Comparison of ENCODE assay signal across 24 cellular contexts in genomic region chr6:3431994-3432393, GRCh38. TPM values are rescaled to one million over a fixed set of nuclear protein-coding genes. Genes with fewer than 3 reads are reported as not detected.
DNase-seq lines count a peak whose midpoint lies in the region; ATAC-seq lines count a peak whose summit lies in the region.
"Had no signal": no experiment of that assay in that cellular context is flagged by ENCODE, and none has a peak within 500 bp of the region (broad histone marks: within the 10 kb centered on the region; RNA-seq: fewer than 3 reads in every experiment).

No MANE protein-coding gene starts in this region.

- ATAC-seq in esophagus mucosa: peak; percentile 90
- no peak for ATAC-seq in activated naive CD4-positive, alpha-beta T cell treated with anti-CD3 and anti-CD28 coated beads, Interleukin-2, amount 50 U/mL, for 72 hours

- H3K9me3 ChIP-seq in trophoblast cell (ENCODE audit: insufficient read depth, low read depth, low read length): no peaks in the 10 kb centered on the region
- H3K9me3 ChIP-seq: HAP-1, SJCRH30 had no signal

- H3K4ac ChIP-seq in trophoblast cell (ENCODE audit: low read depth, low read length): peak overlapping the region; percentile 43

- no peak overlapping the region for H3K23ac ChIP-seq in trophoblast cell (ENCODE audit: low read length)

- H3K9ac ChIP-seq in trophoblast cell (ENCODE audit: low read length): no peak overlapping the region

- peaks cover 15 to 24% of the 10 kb centered on the region in 2 experiments for H3K4me1 ChIP-seq in trophoblast cell (ENCODE audit: control insufficient read depth in 1 of 2, insufficient read depth in 2 of 2, low read length in 2 of 2)
- H3K4me1 ChIP-seq: SJCRH30 had no signal

- H3K18ac ChIP-seq in trophoblast cell (ENCODE audit: low read length): no peak overlapping the region

- H3K36me3 Mint-ChIP-seq in activated naive CD4-positive, alpha-beta T cell treated with anti-CD3 and anti-CD28 coated beads, Interleukin-2, amount 50 U/mL, for 72 hours: no peaks in the 10 kb centered on the region
- H3K36me3 Mint-ChIP-seq: IgD-negative memory B cell had no signal

- no peak overlapping the region for H3K14ac ChIP-seq in trophoblast cell (ENCODE audit: low read length)

- DNase-seq in NCI-H82 (lab: John Stamatoyannopoulos, UW) (peak; percentile 45), NCI-H82 treated with DMSO at 0.1 percent for 48 hours (lab: John Stamatoyannopoulos, UW; ENCODE audit: unreplicated experiment) (no peak), trophoblast cell (peak; percentile 35 to 47), DMS 273 (lab: John Stamatoyannopoulos, UW; ENCODE audit: unreplicated experiment) (no peak), NCI-H226 (no peak)
- DNase-seq in effector CD8-positive, alpha-beta T cell (lab: John Stamatoyannopoulos, UW): no peak
- DNase-seq in activated naive CD4-positive, alpha-beta T cell treated with anti-CD3 and anti-CD28 coated beads, Interleukin-2, amount 50 U/mL, for 72 hours (ENCODE audit: low spot score in 2 of 2): no peak
- DNase-seq: Calu3; CD4-positive, CD25-positive, alpha-beta regulatory T cell; DMS79; Kasumi-1; NCI-H1105 treated with DMSO at 0.1 percent for 48 hours; NCI-H187; NCI-H446; NCI-H69; OCI-M1; RPMI8226; SJCRH30 had no signal

- no peaks in the 10 kb centered on the region for H3K27me3 ChIP-seq in trophoblast cell (ENCODE audit: insufficient read depth, low read length)
- H3K27me3 ChIP-seq: SJCRH30 had no signal

- peaks cover 0 to 5% of the 10 kb centered on the region in 2 experiments for H3K36me3 ChIP-seq in trophoblast cell (ENCODE audit: control insufficient read depth in 1 of 2, insufficient read depth in 2 of 2, low read length in 2 of 2)
- H3K36me3 ChIP-seq: HAP-1, SJCRH30 had no signal

- no peak overlapping the region for H4K8ac ChIP-seq in trophoblast cell (ENCODE audit: low read depth, low read length)

- peak overlapping the region; percentile 19 for H3K27ac ChIP-seq in trophoblast cell (ENCODE audit: low read depth, low read length)
- H3K27ac ChIP-seq: 22Rv1, SJCRH30 had no signal

- H3K4me3 ChIP-seq in trophoblast cell (ENCODE audit: low read depth, low read length): no peak overlapping the region
- H3K4me3 ChIP-seq: HAP-1, SJCRH30 had no signal

- H3K4me2 ChIP-seq in trophoblast cell (ENCODE audit: low read length): peak overlapping the region; percentile 35

- no peak overlapping the region for H4K91ac ChIP-seq in trophoblast cell (ENCODE audit: low read depth, low read length)

- H2BK5ac ChIP-seq in trophoblast cell (ENCODE audit: low read depth, low read length, poor library complexity): no peak overlapping the region

- WGBS in trophoblast cell (ENCODE audit: extremely low coverage, insufficient coverage, insufficient read length): no CpG with 5 or more reads among the region's 8 CpGs

- H3K27ac Mint-ChIP-seq in activated naive CD4-positive, alpha-beta T cell treated with anti-CD3 and anti-CD28 coated beads, Interleukin-2, amount 50 U/mL, for 72 hours: no peak overlapping the region
- H3K27ac Mint-ChIP-seq: B cell; CD4-positive, CD25-positive, alpha-beta regulatory T cell; IgD-negative memory B cell had no signal

- no peak overlapping the region for H4K12ac ChIP-seq in trophoblast cell (ENCODE audit: low read depth, low read length)

- no peak overlapping the region for H2AK5ac ChIP-seq in trophoblast cell (ENCODE audit: low read length)

- peaks cover 13% of the 10 kb centered on the region for H3K79me2 ChIP-seq in trophoblast cell (ENCODE audit: control insufficient read depth, insufficient read depth, low read length, poor library complexity)

- H2BK120ac ChIP-seq in trophoblast cell (ENCODE audit: insufficient read depth, low read length, poor library complexity): peak overlapping the region; percentile 48

- no peaks in the 10 kb centered on the region for H3K9me3 Mint-ChIP-seq in activated naive CD4-positive, alpha-beta T cell treated with anti-CD3 and anti-CD28 coated beads, Interleukin-2, amount 50 U/mL, for 72 hours
- H3K9me3 Mint-ChIP-seq: CD4-positive, CD25-positive, alpha-beta regulatory T cell had no signal

- no peak overlapping the region for H2BK12ac ChIP-seq in trophoblast cell (ENCODE audit: low read length)

- H3K79me1 ChIP-seq in trophoblast cell (ENCODE audit: low read length): peaks cover 13% of the 10 kb centered on the region

- H2AFZ ChIP-seq in trophoblast cell (ENCODE audit: insufficient read depth, low read length, poor library complexity): peak overlapping the region; percentile 10

RNA-seq across cellular contexts. Expression of gene SLC22A23, which starts 24.9 kb away (rescaled TPM):
- 36.3 TPM for total RNA-seq in esophagus mucosa
- polyA plus RNA-seq in trophoblast cell (2013): 29.8 and 31.6 TPM in 2 replicates
- under 1 TPM; 0.27 to 0.72 TPM for total RNA-seq in activated naive CD4-positive, alpha-beta T cell treated with anti-CD3 and anti-CD28 coated beads, Interleukin-2, amount 50 U/mL, for 72 hours
- polyA plus RNA-seq: AG04450 had no signal

Comparison
In these comparisons a context has a peak if more than half of its experiments do, and no peak if none do; other contexts are left out.
1. DNase-seq: peak in NCI-H82 (single experiment) and trophoblast cell (2 of 2); none in NCI-H82 treated with DMSO at 0.1 percent for 48 hours (single experiment), DMS 273 (single experiment), effector CD8-positive, alpha-beta T cell (single experiment), NCI-H226 (single experiment) and activated naive CD4-positive, alpha-beta T cell treated with anti-CD3 and anti-CD28 coated beads, Interleukin-2, amount 50 U/mL, for 72 hours (0 of 2).
2. RNA of gene SLC22A23, which starts 24.9 kb away (total RNA-seq): 36.3 TPM in esophagus mucosa (single experiment); 0.27 to 0.72 TPM in activated naive CD4-positive, alpha-beta T cell treated with anti-CD3 and anti-CD28 coated beads, Interleukin-2, amount 50 U/mL, for 72 hours; every median in the first group is over 10 times any median in the second.